In genomic region chr3:156553705-156554356, GRCh38 we compare ENCODE assay signal across 1 cellular context.
TF ChIP-seq lines count a peak whose summit lies in the region.

No MANE protein-coding gene starts in this region.

TF ChIP-seq in IMR-90, 13 proteins besides CTCF, POLR2A, EP300 and RAD21 (continued from another document):
- peak; percentile 96 for TF ChIP-seq MXI1 (IDR thresholded peaks at IDR 0.05; ENCODE audit: borderline replicate concordance, low read depth, low read length)
